ENCODE assay signal across 11 cellular contexts in genomic region chr4:128835498-128836222, GRCh38. TPM values are rescaled to one million over a fixed set of nuclear protein-coding genes. Genes with fewer than 3 reads are reported as not detected.
DNase-seq lines count a peak whose midpoint lies in the region; ATAC-seq, FAIRE-seq and TF ChIP-seq lines count a peak whose summit lies in the region.
"Had no signal": no experiment of that assay in that cellular context is flagged by ENCODE, and none has a peak within 500 bp of the region (broad histone marks: within the 10 kb centered on the region; RNA-seq: fewer than 3 reads in every experiment).

No MANE protein-coding gene starts in this region.

- TF ChIP-seq CTCF in pancreas (IDR thresholded peaks at IDR 0.05) = no peak

- DNase-seq in activated naive CD4-positive, alpha-beta T cell treated with anti-CD3 and anti-CD28 coated beads, Interleukin-2, amount 50 U/mL, for 72 hours (ENCODE audit: low spot score in 2 of 2) = no peak
- DNase-seq in cardiac septum (ENCODE audit: low spot score) = peak; percentile 87
- peak; percentile 66 to 88 (median 80) for DNase-seq in pancreas
- peak; percentile 61 for DNase-seq in ureter (ENCODE audit: low spot score)
- no peak for DNase-seq in T-helper 17 cell
- no peak for DNase-seq in H4 (ENCODE audit: low spot score)
- no peak for DNase-seq in naive thymus-derived CD8-positive, alpha-beta T cell
- DNase-seq: activated T-cell treated with anti-CD3 and anti-CD28 coated beads, Interleukin-2, amount 50 U/mL, for 1 hour; GM23248 had no signal

- no peak for FAIRE-seq in pancreas (lab: Jason Lieb, UNC)
- FAIRE-seq: urothelium cell line had no signal

- no peak overlapping the region for H3K4me3 ChIP-seq in pancreas
- H3K4me3 ChIP-seq: GM23248 had no signal

- no peak overlapping the region for H3K4me3 Mint-ChIP-seq in activated naive CD4-positive, alpha-beta T cell treated with anti-CD3 and anti-CD28 coated beads, Interleukin-2, amount 50 U/mL, for 24 hours
- H3K4me3 Mint-ChIP-seq in T-helper 17 cell = no peak overlapping the region
- no peak overlapping the region for H3K4me3 Mint-ChIP-seq in naive thymus-derived CD8-positive, alpha-beta T cell

- 26 to 33% methylated on average over 8 of the region's 8 CpGs for WGBS in pancreas, 2 donors

- H3K27me3 ChIP-seq in pancreas = no peaks in the 10 kb centered on the region

- intact Hi-C loops in cardiac septum (cut with DNase I) (loop anchor here (2.0 kb wide), 2 partner anchors 23 kb away; no protein-coding TSS in a partner anchor), pancreas (cut with DNase I) (no loop called here)

- H3K36me3 ChIP-seq in pancreas = peaks cover 0 to 14% (median 0%) of the 10 kb centered on the region in 3 donors

- H3K9me3 ChIP-seq in pancreas = no peaks in the 10 kb centered on the region
- H3K9me3 ChIP-seq in T-helper 17 cell (ENCODE audit: control insufficient read depth, low read length, poor library complexity, severe bottlenecking) = no peaks in the 10 kb centered on the region

- H3K4me1 Mint-ChIP-seq in activated naive CD4-positive, alpha-beta T cell treated with anti-CD3 and anti-CD28 coated beads, Interleukin-2, amount 50 U/mL, for 24 hours = peaks cover 77% of the 10 kb centered on the region
- peaks cover 45% of the 10 kb centered on the region for H3K4me1 Mint-ChIP-seq in T-helper 17 cell
- peaks cover 40 to 77% (median 76%) of the 10 kb centered on the region in 4 donors for H3K4me1 Mint-ChIP-seq in naive thymus-derived CD8-positive, alpha-beta T cell

- POLR2A ChIA-PET in naive thymus-derived CD8-positive, alpha-beta T cell (lab: Charles Lee) = interaction anchor here (0.7 kb wide), 1 partner anchor 95 kb away, joined by 3 read pairs; no protein-coding TSS in a partner anchor

- peak overlapping the region in 3 of 4 donors; percentile 14 to 37 (median 28) for H3K27ac ChIP-seq in pancreas
- H3K27ac ChIP-seq: GM23248 had no signal

- H3K27me3 Mint-ChIP-seq in activated naive CD4-positive, alpha-beta T cell treated with anti-CD3 and anti-CD28 coated beads, Interleukin-2, amount 50 U/mL, for 24 hours = no peaks in the 10 kb centered on the region
- no peaks in the 10 kb centered on the region for H3K27me3 Mint-ChIP-seq in T-helper 17 cell
- H3K27me3 Mint-ChIP-seq in naive thymus-derived CD8-positive, alpha-beta T cell = no peaks in the 10 kb centered on the region

- ATAC-seq in activated naive CD4-positive, alpha-beta T cell treated with anti-CD3 and anti-CD28 coated beads, Interleukin-2, amount 50 U/mL, for 72 hours = no peak
- ATAC-seq in pancreas (peak; percentile 79 to 91 (median 86)), T-helper 17 cell (no peak)
- ATAC-seq in naive thymus-derived CD8-positive, alpha-beta T cell = no peak

- no peaks in the 10 kb centered on the region for H3K36me3 Mint-ChIP-seq in activated naive CD4-positive, alpha-beta T cell treated with anti-CD3 and anti-CD28 coated beads, Interleukin-2, amount 50 U/mL, for 24 hours
- H3K36me3 Mint-ChIP-seq in activated naive CD4-positive, alpha-beta T cell treated with anti-CD3 and anti-CD28 coated beads, Interleukin-2, amount 50 U/mL, for 72 hours = peaks cover 0 to 17% of the 10 kb centered on the region in 2 donors
- peaks cover 2% of the 10 kb centered on the region for H3K36me3 Mint-ChIP-seq in T-helper 17 cell (ENCODE audit: low read depth)
- peaks cover 0 to 60% (median 9%) of the 10 kb centered on the region in 3 donors for H3K36me3 Mint-ChIP-seq in naive thymus-derived CD8-positive, alpha-beta T cell

- H3K4me1 ChIP-seq in pancreas = peaks cover 32 to 65% (median 39%) of the 10 kb centered on the region in 3 donors

- no peaks in the 10 kb centered on the region for H3K9me3 Mint-ChIP-seq in activated naive CD4-positive, alpha-beta T cell treated with anti-CD3 and anti-CD28 coated beads, Interleukin-2, amount 50 U/mL, for 24 hours
- no peaks in the 10 kb centered on the region for H3K9me3 Mint-ChIP-seq in activated naive CD4-positive, alpha-beta T cell treated with anti-CD3 and anti-CD28 coated beads, Interleukin-2, amount 50 U/mL, for 72 hours
- H3K9me3 Mint-ChIP-seq in naive thymus-derived CD8-positive, alpha-beta T cell = no peaks in the 10 kb centered on the region

- peak overlapping the region; percentile 79 for H3K27ac Mint-ChIP-seq in activated naive CD4-positive, alpha-beta T cell treated with anti-CD3 and anti-CD28 coated beads, Interleukin-2, amount 50 U/mL, for 24 hours
- H3K27ac Mint-ChIP-seq in activated naive CD4-positive, alpha-beta T cell treated with anti-CD3 and anti-CD28 coated beads, Interleukin-2, amount 50 U/mL, for 72 hours = peak overlapping the region in 1 of 2 donors; percentile 29
- H3K27ac Mint-ChIP-seq in T-helper 17 cell = no peak overlapping the region
- H3K27ac Mint-ChIP-seq in naive thymus-derived CD8-positive, alpha-beta T cell = peak overlapping the region in 3 of 10 donors; percentile 27 to 41 (median 32)

RNA-seq across cellular contexts. Expression of gene JADE1, which starts 26.2 kb away (rescaled TPM):
- total RNA-seq in activated naive CD4-positive, alpha-beta T cell treated with anti-CD3 and anti-CD28 coated beads, Interleukin-2, amount 50 U/mL, for 72 hours = 10 to 100 TPM; 28.0 to 51.9 TPM
- total RNA-seq in cardiac septum = 23.0 TPM
- total RNA-seq in pancreas = 10 to 100 TPM; 28.6 to 92.1 (median 36.0) TPM
- 10 to 100 TPM; 21.9 to 37.8 TPM for polyA plus RNA-seq in pancreas
- 56.8 TPM for total RNA-seq in ureter
- 10 to 100 TPM; 38.0 to 53.1 TPM for total RNA-seq in T-helper 17 cell
- 12.8 and 16.8 TPM in 2 replicates for total RNA-seq in H4 (2014; rRNA removed; shearing (Covaris generic))
- total RNA-seq in naive thymus-derived CD8-positive, alpha-beta T cell = 10 to 100 TPM; 61.2 to 65.7 TPM
- 10 to 100 TPM; 45.8 to 52.8 (median 47.8) TPM for polyA plus RNA-seq in naive thymus-derived CD8-positive, alpha-beta T cell

Comparison
In these comparisons a context has a peak if more than half of its experiments do, and no peak if none do; other contexts are left out.
1. ATAC-seq: peak in pancreas (4 of 4); none in activated naive CD4-positive, alpha-beta T cell treated with anti-CD3 and anti-CD28 coated beads, Interleukin-2, amount 50 U/mL, for 72 hours (0 of 2), T-helper 17 cell (single experiment) and naive thymus-derived CD8-positive, alpha-beta T cell (0 of 2).
2. DNase-seq: peak in cardiac septum (single experiment), pancreas (6 of 6) and ureter (single experiment); none in activated naive CD4-positive, alpha-beta T cell treated with anti-CD3 and anti-CD28 coated beads, Interleukin-2, amount 50 U/mL, for 72 hours (0 of 2), T-helper 17 cell (0 of 3), H4 (single experiment) and naive thymus-derived CD8-positive, alpha-beta T cell (0 of 10).